Comparison of ENCODE assay signal across 8 cellular contexts in the genomic region with DNA sequence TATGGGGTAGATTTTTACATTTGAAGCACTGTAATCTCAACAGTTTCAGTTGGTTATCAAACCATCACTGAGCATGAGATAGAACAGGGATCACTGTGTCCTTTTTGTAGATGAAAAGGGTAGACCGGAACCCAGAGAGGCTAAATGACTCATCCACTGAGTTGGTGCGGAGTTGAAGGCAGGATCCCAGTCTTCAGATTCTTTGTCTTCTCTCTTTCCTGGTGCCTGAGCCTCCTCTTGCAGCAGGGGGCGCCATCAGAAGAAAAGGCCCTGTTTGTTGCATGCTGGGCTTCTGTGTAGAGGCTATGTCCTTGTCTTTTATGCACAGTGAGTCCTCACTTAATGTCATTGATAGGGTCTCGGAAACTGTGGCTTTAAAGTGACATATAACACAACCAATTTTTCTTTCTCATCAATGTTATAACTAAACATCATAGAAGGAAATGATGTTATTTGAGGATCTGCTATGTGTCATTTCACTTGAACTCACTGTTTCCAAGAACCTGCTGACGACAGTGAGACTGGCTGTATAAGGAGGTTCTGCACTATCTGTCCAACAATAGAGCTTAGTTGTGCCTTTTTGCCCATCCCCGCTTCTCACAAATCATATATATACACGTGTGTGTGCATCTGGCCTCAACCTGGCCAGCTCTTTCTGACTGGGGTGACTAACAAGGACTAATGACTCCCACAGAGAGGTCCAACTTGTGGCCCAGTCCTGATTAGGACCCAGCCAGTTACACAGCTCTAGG.
DNase-seq lines count a peak whose midpoint lies in the region; ATAC-seq and TF ChIP-seq lines count a peak whose summit lies in the region.

No MANE protein-coding gene starts in this region.

- peak; percentile 75 for ATAC-seq in HG03342 (IDR thresholded peaks at IDR 0.05; ENCODE audit: unreplicated experiment)
- no peak for ATAC-seq in GM19463 (IDR thresholded peaks at IDR 0.05; ENCODE audit: unreplicated experiment)
- ATAC-seq in HG03025 (IDR thresholded peaks at IDR 0.05; ENCODE audit: low FRiP score, unreplicated experiment) = no peak

- no peak for DNase-seq in GM06990 (ENCODE audit: extremely low read depth, insufficient read length)
- DNase-seq in islet precursor cell = peak; percentile 92
- DNase-seq in stimulated activated CD8-positive, alpha-beta memory T cell treated with anti-CD3 and anti-CD28 coated beads, Interleukin-15, amount 100 ng/mL, for 24 hours (ENCODE audit: low read depth) = peak; percentile 49

- peak overlapping the region; percentile 57 for H3K4me3 Mint-ChIP-seq in activated naive CD8-positive, alpha-beta T cell

- no peaks in the 10 kb centered on the region for H4K20me1 ChIP-seq in SU-DHL-6 (ENCODE audit: low read depth, low read length)

- H3K4me2 ChIP-seq in SU-DHL-6 (ENCODE audit: low read depth, low read length, poor library complexity, severe bottlenecking) = no peak overlapping the region

- no peaks in the 10 kb centered on the region for H3K9me3 ChIP-seq in SU-DHL-6 (ENCODE audit: insufficient read depth, low read length)

- no peaks in the 10 kb centered on the region for H3F3A ChIP-seq in SU-DHL-6 (ENCODE audit: insufficient read depth)

- H3K36me3 Mint-ChIP-seq in activated naive CD8-positive, alpha-beta T cell = peaks cover 10% of the 10 kb centered on the region

- H3K9me2 ChIP-seq in SU-DHL-6 (replicated peaks; ENCODE audit: insufficient read depth, low read length) = no peaks in the 10 kb centered on the region

- H3K27ac Mint-ChIP-seq in activated naive CD8-positive, alpha-beta T cell = peak overlapping the region; percentile 85

- no peak overlapping the region for H3K9ac ChIP-seq in SU-DHL-6 (ENCODE audit: low read length)

- H2AFZ ChIP-seq in SU-DHL-6 (ENCODE audit: low read depth, low read length, severe bottlenecking) = no peak overlapping the region

- no peaks in the 10 kb centered on the region for H3K27me3 Mint-ChIP-seq in activated naive CD8-positive, alpha-beta T cell

- no peaks in the 10 kb centered on the region for H3K79me2 ChIP-seq in SU-DHL-6 (ENCODE audit: insufficient read depth, low read length)

- TF ChIP-seq CTCF in GM06990 (IDR thresholded peaks at IDR 0.05; ENCODE audit: insufficient read depth, low read length, poor library complexity, severe bottlenecking) (peak; percentile 78), SU-DHL-6 (IDR thresholded peaks at IDR 0.05; ENCODE audit: insufficient read depth, low read length, poor library complexity, severe bottlenecking) (peak; percentile 71)

- no peak overlapping the region for H3K4me3 ChIP-seq in GM06990 (replicated peaks; ENCODE audit: low read depth, low read length)
- no peak overlapping the region for H3K4me3 ChIP-seq in SU-DHL-6 (ENCODE audit: insufficient read depth, low read length, poor library complexity, severe bottlenecking)

- peaks cover 38% of the 10 kb centered on the region for H3K36me3 ChIP-seq in GM06990 (ENCODE audit: control insufficient read depth, insufficient read depth, low read length)
- H3K36me3 ChIP-seq in SU-DHL-6 (ENCODE audit: low read length) = 0 out of 2 replicates have a peak, but pooled peaks cover 4% of the 10 kb centered on the region

- no peak overlapping the region for H3K27ac ChIP-seq in SU-DHL-6 (ENCODE audit: low read depth, low read length)

- no peaks in the 10 kb centered on the region for H3K9me3 Mint-ChIP-seq in activated naive CD8-positive, alpha-beta T cell (ENCODE audit: low read depth)

- peaks cover 9% of the 10 kb centered on the region for H3K4me1 Mint-ChIP-seq in activated naive CD8-positive, alpha-beta T cell (ENCODE audit: low read depth)

- H3K27me3 ChIP-seq in GM06990 (replicated peaks; ENCODE audit: control insufficient read depth, insufficient read depth, low read length) = no peaks in the 10 kb centered on the region
- H3K27me3 ChIP-seq in SU-DHL-6 (ENCODE audit: low read length) = no peaks in the 10 kb centered on the region
